Comparison of ENCODE assay signal across 1 cellular context in the genomic region with DNA sequence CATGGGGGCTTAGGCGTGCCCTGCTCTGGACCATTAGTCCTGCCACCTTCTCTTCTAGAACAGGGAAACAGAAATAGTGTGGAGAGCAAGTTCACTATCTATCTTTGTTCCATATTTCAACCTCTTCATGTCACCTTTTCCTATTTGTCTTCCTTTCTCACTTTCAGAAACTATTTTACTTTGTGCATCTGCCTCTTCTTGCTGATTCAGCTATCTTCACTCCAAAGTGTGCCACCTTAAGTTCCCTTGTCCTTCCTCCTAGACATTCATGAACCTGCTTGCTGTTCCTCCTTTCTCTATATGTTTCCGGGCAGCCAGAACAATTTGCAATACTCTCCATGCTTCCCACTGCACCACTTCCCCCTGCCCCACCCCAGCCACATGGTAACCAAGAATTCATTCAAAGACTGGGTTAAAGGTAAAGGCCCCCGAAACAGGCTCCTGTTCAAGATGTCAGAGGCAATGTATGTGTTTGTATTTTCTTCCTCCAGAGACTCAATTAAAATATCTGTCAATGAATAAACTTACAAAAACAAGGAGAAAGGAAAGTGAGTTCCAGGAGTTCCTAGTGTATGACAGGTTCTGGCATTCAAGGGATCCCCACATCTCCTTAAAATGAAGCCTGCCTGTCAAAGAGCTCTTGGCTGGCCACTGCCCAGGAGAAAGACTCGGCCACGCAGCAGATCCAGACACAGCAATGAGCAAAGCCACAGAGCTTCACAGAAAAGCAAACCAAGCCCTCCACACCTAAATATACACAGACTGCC.
TF ChIP-seq lines count a peak whose summit lies in the region.

No MANE protein-coding gene starts in this region.

TF ChIP-seq in WTC11, 78 proteins besides CTCF, POLR2A, EP300 and RAD21 (continued from another document):
- TF ChIP-seq, protein P1, sequence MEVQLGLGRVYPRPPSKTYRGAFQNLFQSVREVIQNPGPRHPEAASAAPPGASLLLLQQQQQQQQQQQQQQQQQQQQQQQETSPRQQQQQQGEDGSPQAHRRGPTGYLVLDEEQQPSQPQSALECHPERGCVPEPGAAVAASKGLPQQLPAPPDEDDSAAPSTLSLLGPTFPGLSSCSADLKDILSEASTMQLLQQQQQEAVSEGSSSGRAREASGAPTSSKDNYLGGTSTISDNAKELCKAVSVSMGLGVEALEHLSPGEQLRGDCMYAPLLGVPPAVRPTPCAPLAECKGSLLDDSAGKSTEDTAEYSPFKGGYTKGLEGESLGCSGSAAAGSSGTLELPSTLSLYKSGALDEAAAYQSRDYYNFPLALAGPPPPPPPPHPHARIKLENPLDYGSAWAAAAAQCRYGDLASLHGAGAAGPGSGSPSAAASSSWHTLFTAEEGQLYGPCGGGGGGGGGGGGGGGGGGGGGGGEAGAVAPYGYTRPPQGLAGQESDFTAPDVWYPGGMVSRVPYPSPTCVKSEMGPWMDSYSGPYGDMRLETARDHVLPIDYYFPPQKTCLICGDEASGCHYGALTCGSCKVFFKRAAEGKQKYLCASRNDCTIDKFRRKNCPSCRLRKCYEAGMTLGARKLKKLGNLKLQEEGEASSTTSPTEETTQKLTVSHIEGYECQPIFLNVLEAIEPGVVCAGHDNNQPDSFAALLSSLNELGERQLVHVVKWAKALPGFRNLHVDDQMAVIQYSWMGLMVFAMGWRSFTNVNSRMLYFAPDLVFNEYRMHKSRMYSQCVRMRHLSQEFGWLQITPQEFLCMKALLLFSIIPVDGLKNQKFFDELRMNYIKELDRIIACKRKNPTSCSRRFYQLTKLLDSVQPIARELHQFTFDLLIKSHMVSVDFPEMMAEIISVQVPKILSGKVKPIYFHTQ (CRISPR knock-in tag; IDR thresholded peaks at IDR 0.05) = no peak
- TF ChIP-seq, protein P2, sequence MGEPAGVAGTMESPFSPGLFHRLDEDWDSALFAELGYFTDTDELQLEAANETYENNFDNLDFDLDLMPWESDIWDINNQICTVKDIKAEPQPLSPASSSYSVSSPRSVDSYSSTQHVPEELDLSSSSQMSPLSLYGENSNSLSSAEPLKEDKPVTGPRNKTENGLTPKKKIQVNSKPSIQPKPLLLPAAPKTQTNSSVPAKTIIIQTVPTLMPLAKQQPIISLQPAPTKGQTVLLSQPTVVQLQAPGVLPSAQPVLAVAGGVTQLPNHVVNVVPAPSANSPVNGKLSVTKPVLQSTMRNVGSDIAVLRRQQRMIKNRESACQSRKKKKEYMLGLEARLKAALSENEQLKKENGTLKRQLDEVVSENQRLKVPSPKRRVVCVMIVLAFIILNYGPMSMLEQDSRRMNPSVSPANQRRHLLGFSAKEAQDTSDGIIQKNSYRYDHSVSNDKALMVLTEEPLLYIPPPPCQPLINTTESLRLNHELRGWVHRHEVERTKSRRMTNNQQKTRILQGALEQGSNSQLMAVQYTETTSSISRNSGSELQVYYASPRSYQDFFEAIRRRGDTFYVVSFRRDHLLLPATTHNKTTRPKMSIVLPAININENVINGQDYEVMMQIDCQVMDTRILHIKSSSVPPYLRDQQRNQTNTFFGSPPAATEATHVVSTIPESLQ (CRISPR knock-in tag; IDR thresholded peaks at IDR 0.05) = no peak
- TF ChIP-seq RELA (CRISPR knock-in tag; IDR thresholded peaks at IDR 0.05; ENCODE audit: borderline replicate concordance) (no peak), MXD4 (CRISPR knock-in tag; IDR thresholded peaks at IDR 0.05; ENCODE audit: borderline replicate concordance) (no peak), FOXP1 (CRISPR knock-in tag; IDR thresholded peaks at IDR 0.05; ENCODE audit: borderline replicate concordance) (no peak), SMAD3 (CRISPR knock-in tag; IDR thresholded peaks at IDR 0.05; ENCODE audit: borderline replicate concordance) (no peak), ZNF219 (CRISPR knock-in tag; IDR thresholded peaks at IDR 0.05; ENCODE audit: borderline replicate concordance) (no peak), ZNF232 (CRISPR knock-in tag; IDR thresholded peaks at IDR 0.05) (no peak), GABPB1 (CRISPR knock-in tag; IDR thresholded peaks at IDR 0.05) (no peak), SMAD4 (CRISPR knock-in tag; IDR thresholded peaks at IDR 0.05) (no peak)
- TF ChIP-seq, protein P3, sequence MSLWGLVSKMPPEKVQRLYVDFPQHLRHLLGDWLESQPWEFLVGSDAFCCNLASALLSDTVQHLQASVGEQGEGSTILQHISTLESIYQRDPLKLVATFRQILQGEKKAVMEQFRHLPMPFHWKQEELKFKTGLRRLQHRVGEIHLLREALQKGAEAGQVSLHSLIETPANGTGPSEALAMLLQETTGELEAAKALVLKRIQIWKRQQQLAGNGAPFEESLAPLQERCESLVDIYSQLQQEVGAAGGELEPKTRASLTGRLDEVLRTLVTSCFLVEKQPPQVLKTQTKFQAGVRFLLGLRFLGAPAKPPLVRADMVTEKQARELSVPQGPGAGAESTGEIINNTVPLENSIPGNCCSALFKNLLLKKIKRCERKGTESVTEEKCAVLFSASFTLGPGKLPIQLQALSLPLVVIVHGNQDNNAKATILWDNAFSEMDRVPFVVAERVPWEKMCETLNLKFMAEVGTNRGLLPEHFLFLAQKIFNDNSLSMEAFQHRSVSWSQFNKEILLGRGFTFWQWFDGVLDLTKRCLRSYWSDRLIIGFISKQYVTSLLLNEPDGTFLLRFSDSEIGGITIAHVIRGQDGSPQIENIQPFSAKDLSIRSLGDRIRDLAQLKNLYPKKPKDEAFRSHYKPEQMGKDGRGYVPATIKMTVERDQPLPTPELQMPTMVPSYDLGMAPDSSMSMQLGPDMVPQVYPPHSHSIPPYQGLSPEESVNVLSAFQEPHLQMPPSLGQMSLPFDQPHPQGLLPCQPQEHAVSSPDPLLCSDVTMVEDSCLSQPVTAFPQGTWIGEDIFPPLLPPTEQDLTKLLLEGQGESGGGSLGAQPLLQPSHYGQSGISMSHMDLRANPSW (CRISPR knock-in tag; conservative IDR thresholded peaks at IDR 0.05; ENCODE audit: low read depth) = no peak
- TF ChIP-seq, protein P4, sequence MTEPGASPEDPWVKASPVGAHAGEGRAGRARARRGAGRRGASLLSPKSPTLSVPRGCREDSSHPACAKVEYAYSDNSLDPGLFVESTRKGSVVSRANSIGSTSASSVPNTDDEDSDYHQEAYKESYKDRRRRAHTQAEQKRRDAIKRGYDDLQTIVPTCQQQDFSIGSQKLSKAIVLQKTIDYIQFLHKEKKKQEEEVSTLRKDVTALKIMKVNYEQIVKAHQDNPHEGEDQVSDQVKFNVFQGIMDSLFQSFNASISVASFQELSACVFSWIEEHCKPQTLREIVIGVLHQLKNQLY (CRISPR knock-in tag; IDR thresholded peaks at IDR 0.05) = no peak
- TF ChIP-seq, protein P5, sequence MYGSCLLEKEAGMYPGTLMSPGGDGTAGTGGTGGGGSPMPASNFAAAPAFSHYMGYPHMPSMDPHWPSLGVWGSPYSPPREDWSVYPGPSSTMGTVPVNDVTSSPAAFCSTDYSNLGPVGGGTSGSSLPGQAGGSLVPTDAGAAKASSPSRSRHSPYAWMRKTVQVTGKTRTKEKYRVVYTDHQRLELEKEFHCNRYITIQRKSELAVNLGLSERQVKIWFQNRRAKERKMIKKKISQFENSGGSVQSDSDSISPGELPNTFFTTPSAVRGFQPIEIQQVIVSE (CRISPR knock-in tag; IDR thresholded peaks at IDR 0.05; ENCODE audit: borderline replicate concordance) = no peak
